In genomic region chr4:1290165-1290977, GRCh38 we compare ENCODE assay signal across 8 cellular contexts.
DNase-seq lines count a peak whose midpoint lies in the region; ATAC-seq and TF ChIP-seq lines count a peak whose summit lies in the region.

No MANE protein-coding gene starts in this region.

- H3K9me3 Mint-ChIP-seq in activated naive CD4-positive, alpha-beta T cell treated with anti-CD3 and anti-CD28 coated beads, Interleukin-2, amount 50 U/mL, for 24 hours = no peaks in the 10 kb centered on the region
- no peaks in the 10 kb centered on the region for H3K9me3 Mint-ChIP-seq in stimulated activated effector memory CD8-positive, alpha-beta T cell treated with anti-CD3 and anti-CD28 coated beads, Interleukin-12 subunit alpha, Interleukin-12 subunit beta, amount 100 ng/mL, for 72 hours

- H3K27ac Mint-ChIP-seq in activated naive CD4-positive, alpha-beta T cell treated with anti-CD3 and anti-CD28 coated beads, Interleukin-2, amount 50 U/mL, for 24 hours = peak overlapping the region; percentile 94
- peak overlapping the region; percentile 96 for H3K27ac Mint-ChIP-seq in stimulated activated effector memory CD8-positive, alpha-beta T cell treated with anti-CD3 and anti-CD28 coated beads, Interleukin-12 subunit alpha, Interleukin-12 subunit beta, amount 100 ng/mL, for 72 hours

- ATAC-seq in HG03135 (IDR thresholded peaks at IDR 0.05; ENCODE audit: unreplicated experiment) = peak; percentile 16
- peak; percentile 68 for ATAC-seq in stimulated activated effector memory CD8-positive, alpha-beta T cell treated with anti-CD3 and anti-CD28 coated beads, Interleukin-12 subunit alpha, Interleukin-12 subunit beta, amount 100 ng/mL, for 72 hours

- no peak for TF ChIP-seq CTCF in GM13976 (IDR thresholded peaks at IDR 0.05; ENCODE audit: borderline replicate concordance, control extremely low read depth, extremely low read depth, insufficient read depth, missing control alignments)

- peaks cover 3% of the 10 kb centered on the region for H3K4me1 ChIP-seq in iPS-18a (ENCODE audit: control insufficient read depth, low read depth, low read length)

- no peaks in the 10 kb centered on the region for H3K27me3 ChIP-seq in iPS-18a (ENCODE audit: control insufficient read depth, insufficient read depth, low read length)

- no peaks in the 10 kb centered on the region for H3K36me3 ChIP-seq in iPS-18a (ENCODE audit: control insufficient read depth, low read depth, low read length)

- in situ Hi-C loops in GM13976 (cut with MboI; ENCODE audit: low sequenced_read_pairs, unreplicated experiment) = no loop called here

- peak overlapping the region; percentile 84 for H3K9ac ChIP-seq in iPS-18a (ENCODE audit: low read length)

- peaks cover 53% of the 10 kb centered on the region for H3K4me1 Mint-ChIP-seq in activated naive CD4-positive, alpha-beta T cell treated with anti-CD3 and anti-CD28 coated beads, Interleukin-2, amount 50 U/mL, for 24 hours
- H3K4me1 Mint-ChIP-seq in stimulated activated effector memory CD8-positive, alpha-beta T cell treated with anti-CD3 and anti-CD28 coated beads, Interleukin-12 subunit alpha, Interleukin-12 subunit beta, amount 100 ng/mL, for 72 hours = peaks cover 46% of the 10 kb centered on the region

- no peaks in the 10 kb centered on the region for H3K27me3 Mint-ChIP-seq in activated naive CD4-positive, alpha-beta T cell treated with anti-CD3 and anti-CD28 coated beads, Interleukin-2, amount 50 U/mL, for 24 hours

- peak overlapping the region; percentile 3 for H3K27ac ChIP-seq in iPS-18a (ENCODE audit: low read length)

- H3K36me3 Mint-ChIP-seq in activated naive CD4-positive, alpha-beta T cell treated with anti-CD3 and anti-CD28 coated beads, Interleukin-2, amount 50 U/mL, for 24 hours = no peaks in the 10 kb centered on the region
- peaks cover 33% of the 10 kb centered on the region for H3K36me3 Mint-ChIP-seq in stimulated activated effector memory CD8-positive, alpha-beta T cell treated with anti-CD3 and anti-CD28 coated beads, Interleukin-12 subunit alpha, Interleukin-12 subunit beta, amount 100 ng/mL, for 72 hours

- no peaks in the 10 kb centered on the region for H3K9me3 ChIP-seq in iPS-18a (ENCODE audit: control insufficient read depth, low read depth, low read length)

- H3K4me3 Mint-ChIP-seq in activated naive CD4-positive, alpha-beta T cell treated with anti-CD3 and anti-CD28 coated beads, Interleukin-2, amount 50 U/mL, for 24 hours = peak overlapping the region; percentile 98
- H3K4me3 Mint-ChIP-seq in stimulated activated effector memory CD8-positive, alpha-beta T cell treated with anti-CD3 and anti-CD28 coated beads, Interleukin-12 subunit alpha, Interleukin-12 subunit beta, amount 100 ng/mL, for 72 hours = peak overlapping the region; percentile 95

- DNase-seq in NCI-H1417 (lab: John Stamatoyannopoulos, UW) (peak in 2 of 3 experiments; percentile 21 to 41), NCI-H1417 treated with DMSO at 0.1 percent for 48 hours (lab: John Stamatoyannopoulos, UW) (no peak), GM13976 (ENCODE audit: low spot score) (no peak), SHP77 treated with DMSO at 0.1 percent for 48 hours (lab: John Stamatoyannopoulos, UW) (no peak)
- no peak for DNase-seq in stimulated activated effector memory CD8-positive, alpha-beta T cell treated with anti-CD3 and anti-CD28 coated beads, Interleukin-12 subunit alpha, Interleukin-12 subunit beta, amount 100 ng/mL, for 72 hours (ENCODE audit: low spot score in 2 of 2)

- H3K4me3 ChIP-seq in iPS-18a (ENCODE audit: low read length) = peak overlapping the region; percentile 76

Comparison
In these comparisons a context has a peak if more than half of its experiments do, and no peak if none do; other contexts are left out.
1. DNase-seq: peak in NCI-H1417 (2 of 3); none in NCI-H1417 treated with DMSO at 0.1 percent for 48 hours (single experiment), stimulated activated effector memory CD8-positive, alpha-beta T cell treated with anti-CD3 and anti-CD28 coated beads, Interleukin-12 subunit alpha, Interleukin-12 subunit beta, amount 100 ng/mL, for 72 hours (0 of 2), GM13976 (single experiment) and SHP77 treated with DMSO at 0.1 percent for 48 hours (single experiment).